Comparison of ENCODE assay signal across 8 cellular contexts in genomic region chr22:36480941-36481392, GRCh38. TPM values are rescaled to one million over a fixed set of nuclear protein-coding genes. Genes with fewer than 3 reads are reported as not detected.
DNase-seq lines count a peak whose midpoint lies in the region; ATAC-seq and TF ChIP-seq lines count a peak whose summit lies in the region.

No MANE protein-coding gene starts in this region.

- H3K9me2 ChIP-seq in OCI-LY1 (ENCODE audit: low read depth, low read length) = no peaks in the 10 kb centered on the region

- H3K27ac ChIP-seq in OCI-LY1 (ENCODE audit: low read depth, low read length, poor library complexity, severe bottlenecking) = peak overlapping the region; percentile 95
- H3K27ac ChIP-seq in esophagus (ENCODE audit: low read depth in 2 of 2, low read length in 1 of 2) = peak overlapping the region; percentile 93 to 95
- H3K27ac ChIP-seq in rectal smooth muscle tissue (ENCODE audit: low read depth, low read length) = peak overlapping the region; percentile 97

- no peak overlapping the region for H2AFZ ChIP-seq in OCI-LY1 (ENCODE audit: low read length)

- H3K27me3 ChIP-seq in OCI-LY1 (ENCODE audit: insufficient read depth, low read length) (no peaks in the 10 kb centered on the region), esophagus (ENCODE audit: control insufficient read depth in 1 of 2, insufficient read depth in 2 of 2, low read length in 2 of 2) (no peaks in the 10 kb centered on the region), rectal smooth muscle tissue (ENCODE audit: control insufficient read depth, insufficient read depth, low read length) (no peaks in the 10 kb centered on the region)

- H3K9ac ChIP-seq in OCI-LY1 (ENCODE audit: low read length) = peak overlapping the region; percentile 84
- peak overlapping the region; percentile 54 for H3K9ac ChIP-seq in rectal smooth muscle tissue (ENCODE audit: low read length)

- peak; percentile 43 for ATAC-seq in GM18858 (IDR thresholded peaks at IDR 0.05; ENCODE audit: unreplicated experiment)
- no peak for ATAC-seq in GM21360 (IDR thresholded peaks at IDR 0.05; ENCODE audit: unreplicated experiment)

- no peak for TF ChIP-seq CTCF in OCI-LY1 (IDR thresholded peaks at IDR 0.05; ENCODE audit: low read length)

- peak overlapping the region; percentile 81 for H3K4me2 ChIP-seq in OCI-LY1 (ENCODE audit: low read length)

- H3K4me3 ChIP-seq in OCI-LY1 (ENCODE audit: low read depth, low read length, poor library complexity, severe bottlenecking) = peak overlapping the region; percentile 74
- H3K4me3 ChIP-seq in esophagus (ENCODE audit: low read depth in 1 of 2, low read length in 2 of 2) = peak overlapping the region; percentile 83 to 88
- H3K4me3 ChIP-seq in rectal smooth muscle tissue (ENCODE audit: low read length) = peak overlapping the region; percentile 90

- peaks cover 19% of the 10 kb centered on the region for H3K4me1 ChIP-seq in OCI-LY1 (ENCODE audit: insufficient read depth, low read length, severe bottlenecking)
- H3K4me1 ChIP-seq in esophagus (ENCODE audit: control insufficient read depth in 2 of 2, insufficient read depth in 2 of 2, low read length in 1 of 2) = peaks cover 0 to 3% of the 10 kb centered on the region in 2 donors
- peaks cover 9% of the 10 kb centered on the region for H3K4me1 ChIP-seq in rectal smooth muscle tissue (ENCODE audit: control insufficient read depth, insufficient read depth, low read length)

- H3F3A ChIP-seq in OCI-LY1 (ENCODE audit: insufficient read depth, low read length) = no peaks in the 10 kb centered on the region

- in situ Hi-C loops in G401 (cut with HindIII; ENCODE audit: low sequenced_read_pairs) = no loop called here

- DNase-seq in G401 (ENCODE audit: low spot score) = no peak
- no peak for DNase-seq in amygdala (lab: John Stamatoyannopoulos, UW)
- DNase-seq in activated CD4-positive, alpha-beta T cell treated with anti-CD3 and anti-CD28 coated beads, Interleukin-2, amount 50 U/mL, for 1 hour = no peak

- H3K79me2 ChIP-seq in OCI-LY1 (ENCODE audit: insufficient read depth, low read length) = peaks cover 6% of the 10 kb centered on the region

- H3K9me3 ChIP-seq in OCI-LY1 (ENCODE audit: low read length) = no peaks in the 10 kb centered on the region
- no peaks in the 10 kb centered on the region for H3K9me3 ChIP-seq in esophagus (ENCODE audit: control insufficient read depth in 2 of 2, insufficient read depth in 1 of 2, low read depth in 1 of 2, low read length in 1 of 2)

- H4K20me1 ChIP-seq in OCI-LY1 (ENCODE audit: insufficient read depth, low read length) = no peaks in the 10 kb centered on the region

- peaks cover 45% of the 10 kb centered on the region for H3K36me3 ChIP-seq in OCI-LY1 (ENCODE audit: insufficient read depth, low read length)
- peaks cover 3 to 7% of the 10 kb centered on the region in 2 donors for H3K36me3 ChIP-seq in esophagus (ENCODE audit: control insufficient read depth in 2 of 2, insufficient read depth in 2 of 2, low read length in 1 of 2)
- peaks cover 15% of the 10 kb centered on the region for H3K36me3 ChIP-seq in rectal smooth muscle tissue (ENCODE audit: control insufficient read depth, insufficient read depth, low read length)

- WGBS in esophagus, 2 donors = 8 to 9% methylated on average over 9 of the region's 9 CpGs

RNA-seq across cellular contexts. Expression of gene TXN2, which starts 0.5 kb away (rescaled TPM):
- polyA plus RNA-seq in esophagus = 10 to 100 TPM; 53.5 to 81.8 TPM
- total RNA-seq in G401 (2014; rRNA removed; shearing (Covaris generic)) = 96.4 and 99.4 TPM in 2 replicates

RNA-seq across cellular contexts. Expression of gene FOXRED2, which starts 25.9 kb away (rescaled TPM):
- polyA plus RNA-seq in esophagus = 1 to 10 TPM; 3.2 to 3.7 TPM
- 19.3 and 24.9 TPM in 2 replicates for total RNA-seq in G401 (2014; rRNA removed; shearing (Covaris generic))

RNA-seq across cellular contexts. Expression of gene EIF3D, which starts 48.0 kb away (rescaled TPM):
- polyA plus RNA-seq in esophagus = 100 to 1,000 TPM; 129 to 194 TPM
- total RNA-seq in G401 (2014; rRNA removed; shearing (Covaris generic)) = 455 and 581 TPM in 2 replicates
